19 cellular contexts compared by ENCODE assay signal in the genomic region with DNA sequence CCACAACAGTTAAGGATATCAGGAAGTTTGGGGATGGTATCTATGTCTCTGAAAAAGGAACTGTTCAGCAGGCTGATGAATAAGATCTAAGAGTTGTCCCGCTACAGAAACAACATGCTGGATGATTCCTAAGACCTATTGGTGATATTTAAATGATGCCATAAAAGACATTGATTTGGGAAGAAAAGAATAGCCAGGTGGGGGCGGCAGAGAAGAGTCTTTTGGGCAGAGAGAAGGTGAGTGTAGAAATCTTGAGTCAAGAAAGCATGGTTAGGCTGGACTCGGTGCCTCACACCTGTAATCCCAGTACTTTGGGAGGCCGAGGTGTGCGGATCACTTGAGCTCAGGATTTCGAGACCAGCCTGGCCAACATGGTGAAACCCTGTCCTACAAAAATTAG. TPM values are rescaled to one million over a fixed set of nuclear protein-coding genes. Genes with fewer than 3 reads are reported as not detected.
DNase-seq lines count a peak whose midpoint lies in the region; FAIRE-seq and TF ChIP-seq lines count a peak whose summit lies in the region.
"Had no signal": no experiment of that assay in that cellular context is flagged by ENCODE, and none has a peak within 500 bp of the region (broad histone marks: within the 10 kb centered on the region; RNA-seq: fewer than 3 reads in every experiment).

No MANE protein-coding gene starts in this region.

- H3K27me3 Mint-ChIP-seq in progenitor cell of endocrine pancreas: no peaks in the 10 kb centered on the region
- H3K27me3 Mint-ChIP-seq: B cell had no signal

- H3K56ac ChIP-seq in H1 (replicated peaks; ENCODE audit: insufficient read length, low read depth, low read length): no peak overlapping the region

- no peak overlapping the region for H2BK5ac ChIP-seq in H1 (ENCODE audit: low read depth, low read length)

- no peak overlapping the region for H2AFZ ChIP-seq in Loucy (ENCODE audit: low read length)
- no peak overlapping the region for H2AFZ ChIP-seq in H1 (ENCODE audit: low read length)

- H4K20me1 ChIP-seq in Loucy (ENCODE audit: insufficient read depth, low read length, poor library complexity, severe bottlenecking) (no peaks in the 10 kb centered on the region), H1 (replicated peaks in 1 of 2; ENCODE audit: control insufficient read depth in 1 of 2, insufficient read depth in 2 of 2, low read length in 2 of 2) (peaks cover 2 to 12% of the 10 kb centered on the region in 2 experiments)

- no peak for FAIRE-seq in H1 (lab: Jason Lieb, UNC)

- WGBS in H1 (ENCODE audit: extremely low coverage in 1 of 2, insufficient coverage in 1 of 2, insufficient read length in 1 of 2, insufficient replicate concordance in 2 of 2, low coverage in 1 of 2, low lambda C conversion rate in 2 of 2, missing lambda C conversion rate in 1 of 2), 2 experiments: 87% methylated on average over 6 of the region's 6 CpGs; no CpG with 5 or more reads in 1 of the 2 experiments

- H3K9me3 ChIP-seq in Loucy (ENCODE audit: insufficient read depth, low read depth, low read length) (no peaks in the 10 kb centered on the region), H1 (ENCODE audit: insufficient read depth in 2 of 2, low read depth in 1 of 2, low read length in 1 of 2) (no peaks in the 10 kb centered on the region)
- H3K9me3 ChIP-seq: HAP-1 had no signal

- no peaks in the 10 kb centered on the region for H3F3A ChIP-seq in Loucy (ENCODE audit: low read depth)

- no peak overlapping the region for H4K5ac ChIP-seq in H1 (ENCODE audit: insufficient read length, low read depth, low read length)

- H3K79me2 ChIP-seq in Loucy (ENCODE audit: insufficient read depth, low read length) (no peaks in the 10 kb centered on the region), H1 (ENCODE audit: control insufficient read depth in 1 of 2, insufficient read depth in 2 of 2, low read length in 2 of 2) (no peaks in the 10 kb centered on the region)

- no peaks in the 10 kb centered on the region for H3K23me2 ChIP-seq in H1 (ENCODE audit: low read depth, low read length)

- H3K27me3 ChIP-seq in Loucy (ENCODE audit: insufficient read depth, low read length, poor library complexity, severe bottlenecking) (no peaks in the 10 kb centered on the region), H1 (replicated peaks in 1 of 4; ENCODE audit: control insufficient read depth in 3 of 4, extremely low read depth in 1 of 4, insufficient read depth in 3 of 4, low read length in 3 of 4) (no peaks in the 10 kb centered on the region)

- peak in 1 of 2 experiments; percentile 14; a peak in 1 of 4 replicates for TF ChIP-seq RAD21 in H1 (IDR thresholded peaks at IDR 0.05 in 1 of 2, conservative IDR thresholded peaks at IDR 0.05 in 1 of 2; ENCODE audit: low read depth in 2 of 2, low read length in 2 of 2)

- TF ChIP-seq CTCF in Loucy (conservative IDR thresholded peaks at IDR 0.05; ENCODE audit: low read length) (0 out of 2 replicates have a peak, but pooled peaks have one; percentile 7), H1 (IDR thresholded peaks at IDR 0.05; ENCODE audit: control extremely low read depth in 1 of 3, insufficient read depth in 1 of 3, low read depth in 1 of 3, low read length in 3 of 3) (peak in 2 of 3 experiments; percentile 15 to 32; a peak in 2 of 4 replicates), progenitor cell of endocrine pancreas (IDR thresholded peaks at IDR 0.05; ENCODE audit: unreplicated experiment) (no peak)

- H3K18ac ChIP-seq in H1 (ENCODE audit: extremely low read depth, low read length): no peak overlapping the region

- no peak overlapping the region for H2BK120ac ChIP-seq in H1 (replicated peaks; ENCODE audit: low read depth, low read length)

- H3K27ac Mint-ChIP-seq in progenitor cell of endocrine pancreas: peak overlapping the region; percentile 6
- H3K27ac Mint-ChIP-seq: B cell had no signal

- POLR2A ChIA-PET in H1 (lab: Charles Lee; ENCODE audit: partially characterized antibody): interaction anchor here (1.2 kb wide), 1 partner anchor 13 kb away, joined by 3 read pairs; no protein-coding TSS in a partner anchor

- peak; percentile 38 for DNase-seq in activated effector memory CD4-positive, alpha-beta T cell treated with anti-CD3 and anti-CD28 coated beads, Interleukin-2, amount 50 U/mL, for 16 hours
- no peak for DNase-seq in activated effector memory CD4-positive, alpha-beta T cell treated with Interleukin-2 at 50 U/mL for 16 hours
- DNase-seq in H1 (ENCODE audit: low read depth in 1 of 2, low spot score in 2 of 2): no peak
- DNase-seq in progenitor cell of endocrine pancreas (ENCODE audit: low spot score, unreplicated experiment): no peak
- DNase-seq in NCI-H2227 treated with DMSO at 0.1 percent for 48 hours (lab: John Stamatoyannopoulos, UW): no peak
- no peak for DNase-seq in ureter (ENCODE audit: low spot score)
- DNase-seq in middle frontal gyrus (ENCODE audit: extremely low spot score, low spot score): no peak
- DNase-seq: IMR-90, MV-4-11, NCI-H1105 treated with DMSO at 0.1 percent for 48 hours, NCI-H2029 treated with DMSO at 0.1 percent for 48 hours, NCI-H2171, NCI-H524 treated with DMSO at 0.1 percent for 48 hours, Right ventricle myocardium superior had no signal

- H3K4me3 Mint-ChIP-seq in progenitor cell of endocrine pancreas (ENCODE audit: low read depth): no peak overlapping the region
- H3K4me3 Mint-ChIP-seq: B cell, CD14-positive monocyte had no signal

- H2BK20ac ChIP-seq in H1 (ENCODE audit: low read length): no peak overlapping the region

- no peak overlapping the region for H3K9ac ChIP-seq in Loucy (ENCODE audit: low read depth, low read length, poor library complexity, severe bottlenecking)
- no peak overlapping the region for H3K9ac ChIP-seq in H1 (replicated peaks in 1 of 4; ENCODE audit: extremely low read depth in 1 of 4, low read depth in 3 of 4, low read length in 3 of 4)
- H3K9ac ChIP-seq: KMS-11 had no signal

- H3K4me3 ChIP-seq in Loucy (ENCODE audit: low read length, poor library complexity, severe bottlenecking) (no peak overlapping the region), H1 (ENCODE audit: extremely low read depth in 1 of 4, insufficient read depth in 2 of 4, low read depth in 3 of 4, low read length in 4 of 4) (no peak overlapping the region)
- H3K4me3 ChIP-seq: HAP-1 had no signal

- no peaks in the 10 kb centered on the region for H3K9me3 Mint-ChIP-seq in progenitor cell of endocrine pancreas (ENCODE audit: low read depth)
- H3K9me3 Mint-ChIP-seq: CD14-positive monocyte had no signal

- H3K4me1 ChIP-seq in Loucy (ENCODE audit: insufficient read depth, low read length, poor library complexity, severe bottlenecking) (no peaks in the 10 kb centered on the region), H1 (replicated peaks in 1 of 4; ENCODE audit: control insufficient read depth in 3 of 4, insufficient read depth in 4 of 4, low read length in 3 of 4) (no peaks in the 10 kb centered on the region)

- H3K14ac ChIP-seq in H1 (ENCODE audit: insufficient read length): no peak overlapping the region

- no peak for TF ChIP-seq POLR2A in H1 (IDR thresholded peaks at IDR 0.05; ENCODE audit: control extremely low read depth in 1 of 2, low read depth in 2 of 2, low read length in 2 of 2)

- H3K4me2 ChIP-seq in Loucy (ENCODE audit: low read depth, low read length, poor library complexity, severe bottlenecking) (no peak overlapping the region), H1 (ENCODE audit: insufficient read depth in 1 of 2, low read depth in 2 of 2, low read length in 2 of 2) (no peak overlapping the region)
- H3K4me2 ChIP-seq: KMS-11 had no signal

- no peak overlapping the region for H2AK5ac ChIP-seq in H1 (ENCODE audit: low read depth, low read length)

- no peaks in the 10 kb centered on the region for H3K9me2 ChIP-seq in Loucy (replicated peaks; ENCODE audit: low read depth, low read length)

- no peak overlapping the region for H2BK15ac ChIP-seq in H1 (ENCODE audit: low read length)

- H3K4me1 Mint-ChIP-seq in progenitor cell of endocrine pancreas (ENCODE audit: low read depth): peaks cover 10% of the 10 kb centered on the region
- H3K4me1 Mint-ChIP-seq: B cell, CD14-positive monocyte had no signal

- H3K36me3 Mint-ChIP-seq in progenitor cell of endocrine pancreas (ENCODE audit: insufficient read depth): peaks cover 12% of the 10 kb centered on the region

- TF ChIP-seq EP300 in H1 (IDR thresholded peaks at IDR 0.05; ENCODE audit: borderline replicate concordance in 1 of 2, low read depth in 2 of 2, low read length in 2 of 2): no peak

- H3K27ac ChIP-seq in H1 (ENCODE audit: low read depth, low read length): no peak overlapping the region
- H3K27ac ChIP-seq: KMS-11 had no signal

- peaks cover 3% of the 10 kb centered on the region; the same call in 1 of the 2 replicates for H3K79me1 ChIP-seq in H1 (ENCODE audit: low read depth, low read length)

- H4K8ac ChIP-seq in H1 (ENCODE audit: extremely low read depth, insufficient read depth, low read length): no peak overlapping the region

- H4K91ac ChIP-seq in H1 (replicated peaks; ENCODE audit: insufficient read length, low read length): no peak overlapping the region

- CTCF ChIA-PET in H1 (lab: Charles Lee; ENCODE audit: partially characterized antibody): interaction anchor here (0.5 to 2.7 kb wide), 11 partner anchors 9 to 287 kb away, joined by 3 to 9 read pairs (median 4); no protein-coding TSS in a partner anchor

- H3K4ac ChIP-seq in H1 (replicated peaks; ENCODE audit: insufficient read length, low read depth, low read length): no peak overlapping the region

- H2BK12ac ChIP-seq in H1 (ENCODE audit: low read depth, low read length): no peak overlapping the region

- H3K36me3 ChIP-seq in Loucy (ENCODE audit: insufficient read depth, low read length) (peaks cover 75% of the 10 kb centered on the region; the same call in 1 of the 2 replicates), H1 (ENCODE audit: control insufficient read depth in 2 of 4, insufficient read depth in 4 of 4, low read length in 3 of 4) (peaks cover 0 to 37% (median 22%) of the 10 kb centered on the region in 4 experiments; a peak in 7 of 8 replicates)

- H3K23ac ChIP-seq in H1 (ENCODE audit: insufficient read length): no peak overlapping the region

RNA-seq across cellular contexts. Expression of gene TMEM201, which starts 11.8 kb away (rescaled TPM):
- total RNA-seq in H1 (2021; fragmentation: NEBNext Ultra II Directional; extraction: Animal tissue kit (Norgen Biotek cat#: 25700)): 27.1 and 27.9 TPM in 2 replicates
- 8.2 and 14.2 TPM in 2 replicates for polyA plus RNA-seq in H1 (2011; rRNA removed)
- polyA plus RNA-seq in H1 (2011; cell fraction: cytosol; rRNA removed): 4.4 TPM
- polyA plus RNA-seq in H1 (2011; cell fraction: nucleus; rRNA removed): 24.5 TPM
- polyA plus RNA-seq in H1 (2012, experiment 1 of 2): 11.3 to 20.5 TPM (median 17.5 TPM) in 4 replicates
- polyA plus RNA-seq in H1 (2012, experiment 2 of 2): 17.2 TPM
- polyA plus RNA-seq in H1 (2013, experiment 1 of 2): 24.4 TPM
- 26.3 TPM for polyA plus RNA-seq in H1 (2013, experiment 2 of 2)
- polyA minus RNA-seq in H1 (2011; rRNA and poly(A)+ RNA removed): 6.7 and 6.9 TPM in 2 replicates
- 12.9 TPM for polyA minus RNA-seq in H1 (2011; cell fraction: cytosol; rRNA and poly(A)+ RNA removed)
- polyA minus RNA-seq in H1 (2011; cell fraction: nucleus; rRNA and poly(A)+ RNA removed): 20.1 TPM
- total RNA-seq in progenitor cell of endocrine pancreas (24.5 and 24.6 TPM in 2 replicates), ureter (21.0 TPM)

RNA-seq across cellular contexts. Expression of gene SLC25A33, which starts 37.6 kb away (rescaled TPM):
- total RNA-seq in H1 (2021; fragmentation: NEBNext Ultra II Directional; extraction: Animal tissue kit (Norgen Biotek cat#: 25700)): 12.4 and 12.8 TPM in 2 replicates
- polyA plus RNA-seq in H1 (2011; rRNA removed): 5.1 and 7.8 TPM in 2 replicates
- polyA plus RNA-seq in H1 (2011; cell fraction: cytosol; rRNA removed): 7.7 TPM
- 4.5 TPM for polyA plus RNA-seq in H1 (2011; cell fraction: nucleus; rRNA removed)
- 7.0 to 8.1 TPM (median 7.4 TPM) in 4 replicates for polyA plus RNA-seq in H1 (2012, experiment 1 of 2)
- 8.2 TPM for polyA plus RNA-seq in H1 (2012, experiment 2 of 2)
- 11.5 TPM for polyA plus RNA-seq in H1 (2013, experiment 1 of 2)
- 11.5 TPM for polyA plus RNA-seq in H1 (2013, experiment 2 of 2)
- polyA minus RNA-seq in H1 (2011; rRNA and poly(A)+ RNA removed): 4.5 and 4.8 TPM in 2 replicates
- polyA minus RNA-seq in H1 (2011; cell fraction: cytosol; rRNA and poly(A)+ RNA removed): 5.8 TPM
- polyA minus RNA-seq in H1 (2011; cell fraction: nucleus; rRNA and poly(A)+ RNA removed): 5.3 TPM
- total RNA-seq in progenitor cell of endocrine pancreas: 7.6 and 7.7 TPM in 2 replicates
- total RNA-seq in ureter: 3.9 TPM
